Comparison of ENCODE assay signal across 7 cellular contexts in the genomic region with DNA sequence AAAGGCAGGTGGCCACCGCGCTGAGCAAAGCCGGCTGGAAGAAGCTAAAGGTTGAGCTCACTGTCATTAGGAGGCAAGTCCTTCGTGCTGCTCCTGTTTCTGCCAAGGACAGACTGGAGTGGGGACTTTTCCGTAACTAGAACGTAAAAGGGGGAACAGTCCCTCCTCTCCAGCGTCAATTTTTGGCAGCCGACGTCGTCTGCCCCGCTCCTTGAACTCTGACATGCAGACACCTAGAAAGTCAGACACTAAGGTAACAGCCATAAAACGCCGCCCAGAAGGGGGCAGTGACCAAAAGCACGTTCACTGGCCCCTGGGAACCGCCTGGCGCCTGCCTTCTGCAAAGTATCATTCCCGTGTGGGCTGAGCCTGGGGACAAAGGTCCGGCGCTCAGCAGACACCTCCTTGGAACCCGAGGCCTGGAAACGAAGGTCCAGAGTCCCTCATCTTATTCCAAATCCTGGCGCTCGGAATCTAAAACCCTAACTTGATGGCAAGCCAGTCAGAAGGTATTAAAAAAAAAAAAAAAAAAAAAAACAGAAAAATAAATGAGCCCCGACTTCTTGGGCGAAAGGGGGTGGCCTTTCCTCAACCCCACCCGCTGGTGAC. TPM values are rescaled to one million over a fixed set of nuclear protein-coding genes. Genes with fewer than 3 reads are reported as not detected.
DNase-seq lines count a peak whose midpoint lies in the region; ATAC-seq, FAIRE-seq and TF ChIP-seq lines count a peak whose summit lies in the region.

No MANE protein-coding gene starts in this region.

- WGBS in mesendoderm (ENCODE audit: extremely low coverage, insufficient coverage, low lambda C conversion rate) = no CpG with 5 or more reads among the region's 26 CpGs
- 7% methylated on average over 12 of the region's 26 CpGs for WGBS in suprapubic skin

- H3K23ac ChIP-seq in mesendoderm (ENCODE audit: low read length) = no peak overlapping the region

- H3K9me3 Mint-ChIP-seq in activated B cell treated with CpG ODN at 0.5 μM for 24 hours = peaks cover 2% of the 10 kb centered on the region

- POLR2A ChIA-PET in activated B cell treated with CpG ODN at 0.5 μM for 24 hours (lab: Charles Lee) = interaction anchor here (0.6 to 2.5 kb wide), 10 partner anchors 16 to 370 kb away, joined by 3 to 46 read pairs (median 6); a partner anchor contains a TSS

- H3K4me1 Mint-ChIP-seq in activated B cell treated with CpG ODN at 0.5 μM for 24 hours = peaks cover 13% of the 10 kb centered on the region

- peaks cover 31% of the 10 kb centered on the region for H3K79me2 ChIP-seq in mesendoderm (ENCODE audit: control insufficient read depth, insufficient read depth, low read length)

- peak overlapping the region; percentile 90 for H3K56ac ChIP-seq in mesendoderm (ENCODE audit: low read length)

- no peaks in the 10 kb centered on the region for H3K27me3 ChIP-seq in mesendoderm (ENCODE audit: insufficient read depth, low read length, poor library complexity)
- no peaks in the 10 kb centered on the region for H3K27me3 ChIP-seq in suprapubic skin

- H2BK15ac ChIP-seq in mesendoderm (replicated peaks; ENCODE audit: low read depth) = no peak overlapping the region

- H3K4ac ChIP-seq in mesendoderm (ENCODE audit: low read depth, low read length) = no peak overlapping the region

- H3K4me1 ChIP-seq in mesendoderm (ENCODE audit: control insufficient read depth, low read depth, low read length) = peaks cover 10% of the 10 kb centered on the region
- peaks cover 51% of the 10 kb centered on the region for H3K4me1 ChIP-seq in suprapubic skin

- DNase-seq in GM12892 (ENCODE audit: insufficient read length) (no peak), NCI-H1105 (lab: John Stamatoyannopoulos, UW) (peak; percentile 13), activated B cell treated with CpG ODN at 0.5 μM for 24 hours (peak; percentile 41), ecto neural progenitor cell (ENCODE audit: low spot score) (peak; percentile 87), mesendoderm (peak; percentile 89), suprapubic skin (ENCODE audit: low spot score in 2 of 2) (peak in 1 of 2 donors; percentile 84)

- peak; percentile 46 for FAIRE-seq in GM12892 (lab: Jason Lieb, UNC)

- H3K36me3 ChIP-seq in mesendoderm (ENCODE audit: control insufficient read depth, insufficient read depth, low read length) = no peaks in the 10 kb centered on the region
- no peaks in the 10 kb centered on the region for H3K36me3 ChIP-seq in suprapubic skin

- no peak overlapping the region for H2BK5ac ChIP-seq in mesendoderm (ENCODE audit: low read length)

- no peaks in the 10 kb centered on the region for H3K36me3 Mint-ChIP-seq in activated B cell treated with CpG ODN at 0.5 μM for 24 hours (ENCODE audit: low read depth)

- peak overlapping the region; percentile 75 for H3K4me2 ChIP-seq in mesendoderm (ENCODE audit: low read length)

- no peak overlapping the region for H2BK120ac ChIP-seq in mesendoderm (ENCODE audit: low read depth, low read length)

- no peak overlapping the region for H3K27ac Mint-ChIP-seq in activated B cell treated with CpG ODN at 0.5 μM for 24 hours

- CTCF ChIA-PET in activated B cell treated with CpG ODN at 0.5 μM for 24 hours (lab: Charles Lee) = interaction anchor here (0.8 to 2.0 kb wide), 10 partner anchors 10 to 116 kb away, joined by 3 to 6 read pairs (median 4); a partner anchor contains a TSS

- no peak for TF ChIP-seq EP300 in suprapubic skin (IDR thresholded peaks at IDR 0.05)

- H3K27ac ChIP-seq in mesendoderm (ENCODE audit: low read depth, low read length) = no peak overlapping the region
- H3K27ac ChIP-seq in suprapubic skin = peak overlapping the region; percentile 95

- intact Hi-C loops in activated B cell treated with CpG ODN at 0.5 μM for 24 hours (cut with micrococcal nuclease) = loop anchor here (10.0 kb wide), 1 partner anchor 328 kb away; a partner anchor contains a TSS

- H3K27me3 Mint-ChIP-seq in activated B cell treated with CpG ODN at 0.5 μM for 24 hours = peaks cover 2% of the 10 kb centered on the region

- no peak overlapping the region for H3K18ac ChIP-seq in mesendoderm (ENCODE audit: low read length)

- H3K4me3 ChIP-seq in mesendoderm (ENCODE audit: low read length) (peak overlapping the region; percentile 61), suprapubic skin (peak overlapping the region; percentile 88)

- H4K8ac ChIP-seq in mesendoderm (ENCODE audit: low read depth, low read length) = no peak overlapping the region

- H2AK5ac ChIP-seq in mesendoderm (ENCODE audit: low read length) = no peak overlapping the region

- peak; percentile 39 for ATAC-seq in activated B cell treated with CpG ODN at 0.5 μM for 24 hours (ENCODE audit: low read depth)
- no peak for ATAC-seq in HG03521 (IDR thresholded peaks at IDR 0.05; ENCODE audit: unreplicated experiment)

- H3K4me3 Mint-ChIP-seq in activated B cell treated with CpG ODN at 0.5 μM for 24 hours = peak overlapping the region; percentile 87

- H3K79me1 ChIP-seq in mesendoderm (ENCODE audit: low read length) = peaks cover 9% of the 10 kb centered on the region

- no peaks in the 10 kb centered on the region for H3K9me3 ChIP-seq in suprapubic skin

- TF ChIP-seq POLR2A in GM12892 (IDR thresholded peaks at IDR 0.05; ENCODE audit: low read depth, low read length) (no peak), suprapubic skin (IDR thresholded peaks at IDR 0.05) (no peak)

- H4K5ac ChIP-seq in mesendoderm (ENCODE audit: low read length) = no peak overlapping the region

- peak overlapping the region; percentile 78 for H3K9ac ChIP-seq in mesendoderm (ENCODE audit: low read length)

- no peak for TF ChIP-seq CTCF in activated B cell treated with CpG ODN at 0.5 μM for 24 hours (IDR thresholded peaks at IDR 0.05)
- no peak for TF ChIP-seq CTCF in suprapubic skin (IDR thresholded peaks at IDR 0.05)

RNA-seq across cellular contexts. Expression of a gene that starts 1.1 kb away (rescaled TPM):
- polyA plus RNA-seq in GM12892 (2012; ENCODE audit: missing spikeins) = 0.34 TPM
- total RNA-seq in activated B cell treated with CpG ODN at 0.5 μM for 24 hours (0.56 and 0.95 TPM in 2 replicates), suprapubic skin (100 to 1,000 TPM in 2 of 4 donors, 10 to 100 TPM in 2; 83.1 to 149 (median 106) TPM)
- 16.1 TPM for polyA plus RNA-seq in mesendoderm (2013, experiment 1 of 2)
- 15.2 TPM for polyA plus RNA-seq in mesendoderm (2013, experiment 2 of 2)

RNA-seq across cellular contexts. Expression of a gene that starts 16.0 kb away (rescaled TPM):
- 129 TPM for polyA plus RNA-seq in GM12892 (2012; ENCODE audit: missing spikeins)
- 635 and 745 TPM in 2 replicates for total RNA-seq in activated B cell treated with CpG ODN at 0.5 μM for 24 hours
- 22.6 TPM for polyA plus RNA-seq in mesendoderm (2013, experiment 1 of 2)
- 22.2 TPM for polyA plus RNA-seq in mesendoderm (2013, experiment 2 of 2)
- 100 to 1,000 TPM; 140 to 348 (median 183) TPM for total RNA-seq in suprapubic skin

RNA-seq across cellular contexts. Expression of a gene that starts 20.2 kb away (rescaled TPM):
- not detected for polyA plus RNA-seq in GM12892 (2012; ENCODE audit: missing spikeins)
- not detected in 2 replicates for total RNA-seq in activated B cell treated with CpG ODN at 0.5 μM for 24 hours
- polyA plus RNA-seq in mesendoderm (2013, experiment 1 of 2) = not detected
- not detected for polyA plus RNA-seq in mesendoderm (2013, experiment 2 of 2)
- not detected for total RNA-seq in suprapubic skin

RNA-seq across cellular contexts. Expression of a gene that starts 38.3 kb away (rescaled TPM):
- 15.5 TPM for polyA plus RNA-seq in GM12892 (2012; ENCODE audit: missing spikeins)
- total RNA-seq in activated B cell treated with CpG ODN at 0.5 μM for 24 hours (20.4 and 22.1 TPM in 2 replicates), suprapubic skin (10 to 100 TPM; 28.2 to 52.5 (median 36.9) TPM)
- 10.0 TPM for polyA plus RNA-seq in mesendoderm (2013, experiment 1 of 2)
- polyA plus RNA-seq in mesendoderm (2013, experiment 2 of 2) = 9.5 TPM

RNA-seq across cellular contexts. Expression of a gene that starts 48.6 kb away (rescaled TPM):
- 13.9 TPM for polyA plus RNA-seq in GM12892 (2012; ENCODE audit: missing spikeins)
- 23.0 and 27.6 TPM in 2 replicates for total RNA-seq in activated B cell treated with CpG ODN at 0.5 μM for 24 hours
- polyA plus RNA-seq in mesendoderm (2013, experiment 1 of 2) = 14.8 TPM
- 14.9 TPM for polyA plus RNA-seq in mesendoderm (2013, experiment 2 of 2)
- 10 to 100 TPM in 2 of 4 donors, 1 to 10 TPM in 2; 6.5 to 31.2 (median 9.5) TPM for total RNA-seq in suprapubic skin

Comparison
In these comparisons a context has a peak if more than half of its experiments do, and no peak if none do; other contexts are left out.
1. RNA of a gene that starts 1.1 kb away (total RNA-seq): 83.1 to 149 TPM in suprapubic skin; 0.56 to 0.95 TPM in activated B cell treated with CpG ODN at 0.5 μM for 24 hours; every median in the first group is over 10 times any median in the second.